In genomic region chr11:20712912-20713311, GRCh38 we compare ENCODE assay signal across 1 cellular context.
TF ChIP-seq lines count a peak whose summit lies in the region.

No MANE protein-coding gene starts in this region.

TF ChIP-seq in GM23338, 12 proteins besides CTCF, POLR2A, EP300 and RAD21 (continued from another document):
- TF ChIP-seq NANOG (IDR thresholded peaks at IDR 0.05; ENCODE audit: borderline replicate concordance) = no peak
- TF ChIP-seq ZNF462 (CRISPR knock-in tag; IDR thresholded peaks at IDR 0.05) = no peak
- TF ChIP-seq CREB1 (CRISPR knock-in tag; IDR thresholded peaks at IDR 0.05; ENCODE audit: low read depth) = no peak
- TF ChIP-seq ZNF114 (CRISPR knock-in tag; IDR thresholded peaks at IDR 0.05) = no peak
- TF ChIP-seq ZNF331 (CRISPR knock-in tag; IDR thresholded peaks at IDR 0.05; ENCODE audit: low read depth) = no peak
